ENCODE assay signal across 8 cellular contexts in the genomic region with DNA sequence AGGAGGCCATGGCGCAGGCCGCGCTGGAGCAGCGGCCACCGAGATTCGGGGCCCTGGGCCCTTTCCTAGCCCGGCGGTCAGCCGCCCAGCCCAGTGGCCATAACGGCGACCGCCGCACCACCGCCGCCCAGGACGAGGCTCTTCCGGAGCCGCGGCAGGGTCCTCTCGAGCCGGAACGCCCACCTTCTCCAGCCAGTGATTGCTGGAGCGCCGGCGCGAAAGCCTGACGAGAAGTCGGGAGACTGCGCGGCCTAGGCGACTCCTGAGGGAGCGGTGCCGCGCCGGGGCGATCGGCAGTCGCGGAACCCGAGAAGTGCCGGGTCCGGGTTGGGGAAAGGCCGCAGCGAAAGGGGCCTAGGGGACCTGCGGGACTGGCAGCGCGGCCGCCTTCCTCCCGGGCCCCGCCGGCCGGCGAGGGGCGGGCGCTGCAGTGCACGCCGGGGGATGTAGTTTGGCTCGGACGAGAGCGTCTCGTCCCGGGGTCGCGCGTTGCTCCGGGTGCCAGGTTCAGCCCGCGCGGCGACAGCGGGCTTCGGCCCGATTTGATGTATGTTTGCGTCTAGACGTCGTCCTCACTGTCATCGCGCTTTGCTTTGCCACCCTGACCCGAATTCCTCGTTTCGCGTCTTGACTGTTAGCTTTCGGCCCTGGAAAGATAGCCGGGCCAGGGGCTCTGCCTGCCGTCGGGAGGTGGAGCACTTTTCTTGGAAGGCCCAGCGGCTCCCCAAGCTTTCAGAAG. TPM values are rescaled to one million over a fixed set of nuclear protein-coding genes. Genes with fewer than 3 reads are reported as not detected.
A peak's percentile ranks its signal among the peaks of the same experiment; 100 is the strongest.
DNase-seq lines count a peak whose midpoint lies in the region; ATAC-seq lines count a peak whose summit lies in the region.

A gene with protein sequence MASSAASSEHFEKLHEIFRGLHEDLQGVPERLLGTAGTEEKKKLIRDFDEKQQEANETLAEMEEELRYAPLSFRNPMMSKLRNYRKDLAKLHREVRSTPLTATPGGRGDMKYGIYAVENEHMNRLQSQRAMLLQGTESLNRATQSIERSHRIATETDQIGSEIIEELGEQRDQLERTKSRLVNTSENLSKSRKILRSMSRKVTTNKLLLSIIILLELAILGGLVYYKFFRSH (minus strand): TSS at position 153 of the 739 bp plus-strand sequence. CDS start 143 bp downstream, at position 10.

- peak within 1 kb of the TSS; percentile 82 for H3K27ac ChIP-seq in epithelial cell of prostate

- peak; percentile 86 for ATAC-seq in GM21528 (IDR thresholded peaks at IDR 0.05; ENCODE audit: low FRiP score, unreplicated experiment)

- DNase-seq in DMS153 (lab: John Stamatoyannopoulos, UW), result peak; percentile 50
- peak; percentile 62 for DNase-seq in HuH-7.5 (ENCODE audit: low spot score)
- peak; percentile 81 for DNase-seq in OCI-M1 (lab: John Stamatoyannopoulos, UW)
- peak; percentile 65 for DNase-seq in activated T-cell treated with anti-CD3 and anti-CD28 coated beads for 4 hours
- no peak for DNase-seq in epithelial cell of prostate (ENCODE audit: low read depth, low spot score)
- peak; percentile 75 for DNase-seq in mucosa of gallbladder (ENCODE audit: low spot score)
- DNase-seq in stimulated activated CD8-positive, alpha-beta memory T cell treated with anti-CD3 and anti-CD28 coated beads, Interleukin-4, amount 100 ng/mL, for 4 hours (ENCODE audit: low read depth in 2 of 2, low spot score in 1 of 2), result peak; percentile 36 to 61

RNA-seq across cellular contexts. Expression of the gene that starts here (rescaled TPM):
- total RNA-seq in mucosa of gallbladder, result 108 TPM
